18 cellular contexts compared by ENCODE assay signal in the genomic region with DNA sequence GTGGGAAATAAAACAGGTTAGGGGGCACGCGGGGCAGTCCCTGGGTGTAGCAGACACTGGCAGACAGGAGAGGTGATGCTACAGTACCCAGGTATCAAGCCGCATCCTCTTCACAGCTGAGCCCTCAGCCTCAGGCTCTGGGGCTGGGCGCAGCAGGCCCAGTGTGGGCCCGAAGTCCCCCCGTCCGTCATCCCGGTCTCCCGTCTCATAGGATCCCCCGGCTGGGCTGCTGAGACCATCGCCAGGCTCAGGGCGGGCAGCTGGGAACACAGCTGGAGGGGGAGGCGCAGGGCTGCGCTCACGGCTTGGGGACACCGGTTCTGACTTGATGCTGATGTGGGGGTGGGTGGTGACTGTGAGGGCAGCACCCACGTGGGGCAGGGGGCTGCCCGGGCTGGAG. TPM values are rescaled to one million over a fixed set of nuclear protein-coding genes. Genes with fewer than 3 reads are reported as not detected.
DNase-seq lines count a peak whose midpoint lies in the region; ATAC-seq and TF ChIP-seq lines count a peak whose summit lies in the region.
"Had no signal": no experiment of that assay in that cellular context is flagged by ENCODE, and none has a peak within 500 bp of the region (broad histone marks: within the 10 kb centered on the region; RNA-seq: fewer than 3 reads in every experiment).

No MANE protein-coding gene starts in this region.

- no peak for TF ChIP-seq POLR2A in prostate gland (IDR thresholded peaks at IDR 0.05)

- H3K27me3 ChIP-seq in prostate gland (replicated peaks; ENCODE audit: insufficient read depth) = no peaks in the 10 kb centered on the region
- H3K27me3 ChIP-seq: suprapubic skin had no signal

- peaks cover 11 to 15% of the 10 kb centered on the region in 2 donors for H3K36me3 ChIP-seq in prostate gland

- TF ChIP-seq CTCF in prostate gland (IDR thresholded peaks at IDR 0.05) = no peak

- peaks cover 98% of the 10 kb centered on the region for H3K36me3 Mint-ChIP-seq in effector memory CD8-positive, alpha-beta T cell (ENCODE audit: insufficient read depth)
- peaks cover 53% of the 10 kb centered on the region for H3K36me3 Mint-ChIP-seq in stimulated activated memory B cell treated with anti-CD40 and anti-IgM and Interleukin-4, amounts not matched to agents 10 μg/mL and 1 μg/mL and 100 μg/mL, for 72 hours

- H3K4me3 Mint-ChIP-seq in stimulated activated naive CD8-positive, alpha-beta T cell treated with anti-CD3 and anti-CD28 coated beads, Interleukin-15, amount 100 ng/mL, for 72 hours = no peak overlapping the region
- peak overlapping the region in 1 of 2 donors; percentile 17 for H3K4me3 Mint-ChIP-seq in effector memory CD8-positive, alpha-beta T cell
- H3K4me3 Mint-ChIP-seq in stimulated activated memory B cell treated with anti-CD40 and anti-IgM and Interleukin-4, amounts not matched to agents 10 μg/mL and 1 μg/mL and 100 μg/mL, for 72 hours = no peak overlapping the region
- H3K4me3 Mint-ChIP-seq: dendritic cell treated with granulocyte-macrophage colony-stimulating factor and Interleukin-4, amounts not matched to agents 40 ng/mL and 50 ng/mL, for 4 days; nephron had no signal

- H3K9me3 Mint-ChIP-seq in stimulated activated naive CD8-positive, alpha-beta T cell treated with anti-CD3 and anti-CD28 coated beads, Interleukin-15, amount 100 ng/mL, for 72 hours = no peaks in the 10 kb centered on the region
- H3K9me3 Mint-ChIP-seq in effector memory CD8-positive, alpha-beta T cell = no peaks in the 10 kb centered on the region
- no peaks in the 10 kb centered on the region for H3K9me3 Mint-ChIP-seq in stimulated activated memory B cell treated with anti-CD40 and anti-IgM and Interleukin-4, amounts not matched to agents 10 μg/mL and 1 μg/mL and 100 μg/mL, for 72 hours
- H3K9me3 Mint-ChIP-seq: dendritic cell treated with granulocyte-macrophage colony-stimulating factor and Interleukin-4, amounts not matched to agents 40 ng/mL and 50 ng/mL, for 4 days; nephron had no signal

- H3K4me1 ChIP-seq in prostate gland (replicated peaks) = peaks cover 37% of the 10 kb centered on the region

- peaks cover 49% of the 10 kb centered on the region for H3K4me1 Mint-ChIP-seq in stimulated activated naive CD8-positive, alpha-beta T cell treated with anti-CD3 and anti-CD28 coated beads, Interleukin-15, amount 100 ng/mL, for 72 hours
- peaks cover 21 to 31% of the 10 kb centered on the region in 2 donors for H3K4me1 Mint-ChIP-seq in effector memory CD8-positive, alpha-beta T cell (ENCODE audit: low read depth in 2 of 2)
- peaks cover 24% of the 10 kb centered on the region for H3K4me1 Mint-ChIP-seq in stimulated activated memory B cell treated with anti-CD40 and anti-IgM and Interleukin-4, amounts not matched to agents 10 μg/mL and 1 μg/mL and 100 μg/mL, for 72 hours

- H3K27ac ChIP-seq in prostate gland = peak overlapping the region; percentile 43 to 92
- H3K27ac ChIP-seq: C4-2B, suprapubic skin had no signal

- H3K27me3 Mint-ChIP-seq in stimulated activated naive CD8-positive, alpha-beta T cell treated with anti-CD3 and anti-CD28 coated beads, Interleukin-15, amount 100 ng/mL, for 72 hours = no peaks in the 10 kb centered on the region
- no peaks in the 10 kb centered on the region for H3K27me3 Mint-ChIP-seq in effector memory CD8-positive, alpha-beta T cell
- H3K27me3 Mint-ChIP-seq in stimulated activated memory B cell treated with anti-CD40 and anti-IgM and Interleukin-4, amounts not matched to agents 10 μg/mL and 1 μg/mL and 100 μg/mL, for 72 hours = no peaks in the 10 kb centered on the region
- H3K27me3 Mint-ChIP-seq: dendritic cell treated with granulocyte-macrophage colony-stimulating factor and Interleukin-4, amounts not matched to agents 40 ng/mL and 50 ng/mL, for 4 days had no signal

- peak; percentile 19 for ATAC-seq in stimulated activated naive CD8-positive, alpha-beta T cell treated with anti-CD3 and anti-CD28 coated beads, Interleukin-15, amount 100 ng/mL, for 72 hours
- no peak for ATAC-seq in stimulated activated naive CD8-positive, alpha-beta T cell treated with anti-CD3 and anti-CD28 coated beads, Interleukin-15, Interleukin-2, amounts not matched to agents 100 U/mL and 50 U/mL, for 24 hours
- ATAC-seq in effector memory CD8-positive, alpha-beta T cell (replicated peaks) = no peak
- no peak for ATAC-seq in HG03135 (IDR thresholded peaks at IDR 0.05; ENCODE audit: unreplicated experiment)
- no peak for ATAC-seq in stimulated activated memory B cell treated with anti-CD40 and anti-IgM and Interleukin-4, amounts not matched to agents 10 μg/mL and 1 μg/mL and 100 μg/mL, for 72 hours

- no peak overlapping the region for H3K4me3 ChIP-seq in prostate gland
- H3K4me3 ChIP-seq: suprapubic skin had no signal

- 89% methylated on average over 18 of the region's 18 CpGs for WGBS in prostate gland

- no peak for DNase-seq in stimulated activated naive CD8-positive, alpha-beta T cell treated with anti-CD3 and anti-CD28 coated beads, Interleukin-15, amount 100 ng/mL, for 72 hours
- DNase-seq in stimulated activated naive CD8-positive, alpha-beta T cell treated with anti-CD3 and anti-CD28 coated beads, Interleukin-15, Interleukin-2, amounts not matched to agents 100 U/mL and 50 U/mL, for 24 hours = no peak
- DNase-seq in effector memory CD8-positive, alpha-beta T cell = no peak
- DNase-seq in prostate gland (ENCODE audit: low spot score) = no peak
- no peak for DNase-seq in dermis blood vessel endothelial cell
- DNase-seq in NCI-H1694 treated with DMSO at 0.1 percent for 48 hours (lab: John Stamatoyannopoulos, UW) = no peak
- DNase-seq: ACHN; DMS 273 treated with DMSO at 0.1 percent for 48 hours; NCI-H1105 treated with DMSO at 0.1 percent for 48 hours; small intestine; stimulated activated CD4-positive, alpha-beta T cell treated with anti-CD3 and anti-CD28 coated beads, Interleukin-4, amount 100 ng/mL, for 1 hour; T1000 had no signal

- peak overlapping the region; percentile 16 to 24 for H3K27ac Mint-ChIP-seq in stimulated activated naive CD8-positive, alpha-beta T cell treated with anti-CD3 and anti-CD28 coated beads, Interleukin-15, amount 100 ng/mL, for 72 hours
- H3K27ac Mint-ChIP-seq in effector memory CD8-positive, alpha-beta T cell = peak overlapping the region; percentile 38 to 94
- no peak overlapping the region for H3K27ac Mint-ChIP-seq in stimulated activated memory B cell treated with anti-CD40 and anti-IgM and Interleukin-4, amounts not matched to agents 10 μg/mL and 1 μg/mL and 100 μg/mL, for 72 hours
- H3K27ac Mint-ChIP-seq: dendritic cell treated with granulocyte-macrophage colony-stimulating factor and Interleukin-4, amounts not matched to agents 40 ng/mL and 50 ng/mL, for 4 days; nephron had no signal

- intact Hi-C loops in prostate gland (cut with DNase I) = no loop called here

- no peaks in the 10 kb centered on the region for H3K9me3 ChIP-seq in prostate gland
- H3K9me3 ChIP-seq: suprapubic skin had no signal

RNA-seq across cellular contexts. Expression of a gene that starts 32.7 kb away (rescaled TPM):
- total RNA-seq in prostate gland (100 to 1,000 TPM in 1 of 2 donors, 10 to 100 TPM in 1; 52.1 to 128 TPM), dermis blood vessel endothelial cell (10.7 and 11.6 TPM in 2 replicates)
